8 cellular contexts compared by ENCODE assay signal in the genomic region with DNA sequence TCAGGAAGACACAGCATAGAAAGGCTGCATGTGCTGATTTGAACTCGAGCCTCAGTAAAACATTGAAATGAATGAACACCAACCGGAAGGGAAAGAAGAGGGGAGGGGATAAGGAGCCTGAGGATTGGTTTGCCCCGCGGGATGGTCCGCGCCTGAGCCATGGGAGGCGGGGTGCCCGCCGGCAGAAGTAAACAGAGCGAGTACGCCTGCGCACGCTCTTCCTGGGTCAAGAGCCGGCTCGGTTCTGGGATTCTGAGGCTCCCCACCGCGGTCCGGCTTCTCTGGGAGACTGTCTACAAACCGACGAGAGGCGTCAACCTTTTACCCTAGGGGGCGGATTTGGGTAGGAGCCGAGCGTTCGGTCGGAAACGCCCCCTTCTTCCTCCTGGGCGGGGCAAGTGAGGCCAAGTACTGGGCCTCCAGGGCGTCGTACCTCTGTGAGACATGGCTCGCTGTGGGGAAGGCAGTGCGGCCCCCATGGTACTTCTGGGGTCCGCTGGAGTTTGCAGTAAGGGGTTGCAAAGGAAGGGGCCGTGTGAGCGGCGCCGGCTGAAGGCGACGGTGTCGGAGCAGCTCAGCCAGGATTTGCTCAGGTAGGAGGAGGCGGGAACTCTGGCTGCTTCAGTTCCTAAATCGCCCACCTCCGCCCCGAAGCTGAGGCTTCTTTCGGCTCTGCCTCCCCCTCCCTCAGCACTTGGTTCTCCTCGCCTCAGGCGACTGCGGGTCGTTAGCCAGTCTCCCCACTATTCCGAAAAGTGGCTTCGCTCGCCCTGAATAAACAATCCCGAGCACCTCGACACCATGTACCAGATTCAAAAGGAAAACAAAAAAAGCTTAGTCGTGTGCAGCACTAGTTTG. TPM values are rescaled to one million over a fixed set of nuclear protein-coding genes. Genes with fewer than 3 reads are reported as not detected.
DNase-seq lines count a peak whose midpoint lies in the region; ATAC-seq and TF ChIP-seq lines count a peak whose summit lies in the region.

A gene (plus strand): TSS at position 218 of the 858 bp plus-strand sequence. CDS start 227 bp downstream, at position 445.

- H3K4me1 Mint-ChIP-seq in activated naive CD4-positive, alpha-beta T cell treated with anti-CD3 and anti-CD28 coated beads for 36 hours (ENCODE audit: low read depth), result peaks cover 9% of the 10 kb centered on the region

- H2AFZ ChIP-seq in HCT116 (ENCODE audit: low read depth, low read length, poor library complexity, severe bottlenecking) (peak within 1 kb of the TSS; percentile 98), MM.1S (ENCODE audit: low read length) (peak within 1 kb of the TSS; percentile 74)

- H3K9ac ChIP-seq in HCT116 (ENCODE audit: low read length), result peak within 1 kb of the TSS; percentile 58
- peak within 1 kb of the TSS; percentile 59 for H3K9ac ChIP-seq in MM.1S (ENCODE audit: low read length)

- intact Hi-C loops in HCT116 (cut with micrococcal nuclease), result no loop called here
- intact Hi-C loops in activated naive CD4-positive, alpha-beta T cell treated with anti-CD3 and anti-CD28 coated beads for 36 hours (cut with micrococcal nuclease), result loop anchor here (1.0 to 5.0 kb wide), 6 partner anchors 42 to 999 kb away; a partner anchor contains a TSS

- no peaks in the 10 kb centered on the region for H3K9me3 Mint-ChIP-seq in activated naive CD4-positive, alpha-beta T cell treated with anti-CD3 and anti-CD28 coated beads for 36 hours

- peak; percentile 89 for DNase-seq in G401 (ENCODE audit: low spot score)
- DNase-seq in HCT116 (ENCODE audit: low read depth, low spot score), result peak; percentile 66
- DNase-seq in MM.1S, result peak; percentile 88
- DNase-seq in SJSA1 (ENCODE audit: low read depth in 1 of 2, low spot score in 2 of 2), result peak; percentile 76 to 81
- DNase-seq in activated naive CD4-positive, alpha-beta T cell treated with anti-CD3 and anti-CD28 coated beads for 36 hours, result peak; percentile 90
- peak; percentile 78 for DNase-seq in germinal center (ENCODE audit: low spot score)
- DNase-seq in non-pigmented ciliary epithelial cell (ENCODE audit: low read depth), result peak; percentile 19

- peak within 1 kb of the TSS; percentile 63 to 67 for H3K4me3 ChIP-seq in HCT116 (replicated peaks in 1 of 2; ENCODE audit: low read depth in 1 of 2, low read length in 2 of 2)
- peak within 1 kb of the TSS; percentile 88 for H3K4me3 ChIP-seq in MM.1S (ENCODE audit: low read length)
- peak within 1 kb of the TSS; percentile 52 for H3K4me3 ChIP-seq in SJSA1

- H3K4me1 ChIP-seq in HCT116 (ENCODE audit: control insufficient read depth in 1 of 2, insufficient read depth in 2 of 2, low read length in 2 of 2) (peaks cover 5 to 9% of the 10 kb centered on the region in 2 experiments; a peak in 2 of 4 replicates), MM.1S (ENCODE audit: low read length) (peaks cover 4% of the 10 kb centered on the region; the same call in 1 of the 2 replicates), SJSA1 (replicated peaks) (no peaks in the 10 kb centered on the region)

- H4K20me1 ChIP-seq in HCT116 (ENCODE audit: insufficient read depth) (no peaks in the 10 kb centered on the region), MM.1S (ENCODE audit: insufficient read depth, low read length) (no peaks in the 10 kb centered on the region)

- in situ Hi-C loops in G401 (cut with HindIII; ENCODE audit: low sequenced_read_pairs), result no loop called here

- peak within 1 kb of the TSS; percentile 80 for H3K27ac Mint-ChIP-seq in activated naive CD4-positive, alpha-beta T cell treated with anti-CD3 and anti-CD28 coated beads for 36 hours

- CTCF ChIA-PET in HCT116 (lab: Charles Lee), result interaction anchor here (0.9 kb wide), 1 partner anchor 83 kb away, joined by 6 read pairs; no protein-coding TSS in a partner anchor
- CTCF ChIA-PET in activated naive CD4-positive, alpha-beta T cell treated with anti-CD3 and anti-CD28 coated beads for 36 hours (lab: Charles Lee), result interaction anchor here (0.6 to 1.2 kb wide), 7 partner anchors 21 to 333 kb away, joined by 3 to 4 read pairs (median 3); no protein-coding TSS in a partner anchor

- H3K27me3 ChIP-seq in HCT116 (ENCODE audit: insufficient read depth, low read length) (no peaks in the 10 kb centered on the region), MM.1S (replicated peaks; ENCODE audit: insufficient read depth, low read length) (no peaks in the 10 kb centered on the region), SJSA1 (replicated peaks) (no peaks in the 10 kb centered on the region)

- TF ChIP-seq RAD21 in HCT116 (IDR thresholded peaks at IDR 0.05; ENCODE audit: low read depth), result no peak

- peaks cover 0 to 5% of the 10 kb centered on the region in 2 experiments; a peak in 2 of 4 replicates for H3K9me3 ChIP-seq in HCT116 (ENCODE audit: control insufficient read depth in 1 of 2, insufficient read depth in 1 of 2, low read depth in 1 of 2, low read length in 2 of 2)
- H3K9me3 ChIP-seq in MM.1S (replicated peaks; ENCODE audit: insufficient read depth, low read length), result no peaks in the 10 kb centered on the region
- peaks cover 6% of the 10 kb centered on the region; the same call in 1 of the 2 replicates for H3K9me3 ChIP-seq in SJSA1 (replicated peaks)

- H3K4me3 Mint-ChIP-seq in activated naive CD4-positive, alpha-beta T cell treated with anti-CD3 and anti-CD28 coated beads for 36 hours, result peak within 1 kb of the TSS; percentile 93

- BruUV-seq in HCT116 (replicated peaks; lab: Mats Ljungman, UMichigan), result TSS peak; percentile 57

- H3K27ac ChIP-seq in HCT116 (ENCODE audit: low read depth, low read length) (peak within 1 kb of the TSS; percentile 64), MM.1S (ENCODE audit: low read length) (peak within 1 kb of the TSS; percentile 8; the same call in 1 of the 2 replicates), SJSA1 (no peak within 1 kb of the TSS)

- no peaks in the 10 kb centered on the region for H3F3A ChIP-seq in MM.1S (ENCODE audit: insufficient read depth, low read length)

- H3K9me2 ChIP-seq in HCT116 (ENCODE audit: insufficient read depth), result no peaks in the 10 kb centered on the region
- no peaks in the 10 kb centered on the region for H3K9me2 ChIP-seq in MM.1S (replicated peaks; ENCODE audit: insufficient read depth, low read length)

- peak; percentile 74 for TF ChIP-seq POLR2A in HCT116 (IDR thresholded peaks at IDR 0.05; ENCODE audit: borderline replicate concordance, extremely low read depth, insufficient read depth, insufficient read length)

- no peaks in the 10 kb centered on the region for H3K27me3 Mint-ChIP-seq in activated naive CD4-positive, alpha-beta T cell treated with anti-CD3 and anti-CD28 coated beads for 36 hours (ENCODE audit: low read depth)

- no peaks in the 10 kb centered on the region for H3K36me3 ChIP-seq in HCT116 (ENCODE audit: control insufficient read depth in 1 of 2, insufficient read depth in 2 of 2, low read length in 2 of 2)
- no peaks in the 10 kb centered on the region for H3K36me3 ChIP-seq in MM.1S (replicated peaks; ENCODE audit: insufficient read depth, low read length)
- no peaks in the 10 kb centered on the region for H3K36me3 ChIP-seq in SJSA1

- RAD21 ChIA-PET in HCT116 (lab: Charles Lee; ENCODE audit: low non-redundant PET in 1 of 2, low total read pairs in 2 of 2, uncharacterized antibody in 2 of 2, unreplicated experiment in 2 of 2), result no interaction called here

- H3K36me3 Mint-ChIP-seq in activated naive CD4-positive, alpha-beta T cell treated with anti-CD3 and anti-CD28 coated beads for 36 hours (ENCODE audit: low read depth), result peaks cover 2% of the 10 kb centered on the region

- H3K79me2 ChIP-seq in HCT116 (ENCODE audit: insufficient read depth, low read length), result no peaks in the 10 kb centered on the region
- no peaks in the 10 kb centered on the region for H3K79me2 ChIP-seq in MM.1S (ENCODE audit: low read length)

- peak; percentile 93 for ATAC-seq in HCT116

- POLR2A ChIA-PET in HCT116 (lab: Charles Lee), result no interaction called here

- H3K4me2 ChIP-seq in HCT116 (ENCODE audit: low read length) (peak within 1 kb of the TSS; percentile 95), MM.1S (ENCODE audit: low read depth, low read length) (peak within 1 kb of the TSS; percentile 46)

- TF ChIP-seq CTCF in HCT116 (IDR thresholded peaks at IDR 0.05 in 2 of 3, conservative IDR thresholded peaks at IDR 0.05 in 1 of 3; ENCODE audit: borderline replicate concordance in 1 of 3, insufficient read depth in 1 of 3, low read depth in 2 of 3, low read length in 2 of 3) (no peak), MM.1S (IDR thresholded peaks at IDR 0.05; ENCODE audit: low read length) (no peak), subcutaneous adipose tissue (IDR thresholded peaks at IDR 0.05; ENCODE audit: low read depth) (no peak)

TF ChIP-seq in HCT116, 20 proteins besides CTCF, POLR2A, EP300 and RAD21:
- TF ChIP-seq SRF (IDR thresholded peaks at IDR 0.05; ENCODE audit: low read depth), result no peak
- no peak for TF ChIP-seq EZH2 (IDR thresholded peaks at IDR 0.05)
- peak; percentile 36; the same call in 1 of the 2 replicates for TF ChIP-seq SP1 (IDR thresholded peaks at IDR 0.05; ENCODE audit: low read depth)
- TF ChIP-seq YY1 (IDR thresholded peaks at IDR 0.05; ENCODE audit: extremely low read depth, insufficient replicate concordance, low read depth, low read length), result peak; percentile 9
- peak; percentile 65 for TF ChIP-seq ZFX (IDR thresholded peaks at IDR 0.05)
- TF ChIP-seq, protein P1, sequence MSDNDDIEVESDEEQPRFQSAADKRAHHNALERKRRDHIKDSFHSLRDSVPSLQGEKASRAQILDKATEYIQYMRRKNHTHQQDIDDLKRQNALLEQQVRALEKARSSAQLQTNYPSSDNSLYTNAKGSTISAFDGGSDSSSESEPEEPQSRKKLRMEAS (IDR thresholded peaks at IDR 0.05), result peak; percentile 68
- no peak for TF ChIP-seq EZH2phosphoT487 (IDR thresholded peaks at IDR 0.05; ENCODE audit: borderline replicate concordance)
- no peak for TF ChIP-seq FOSL1 (IDR thresholded peaks at IDR 0.05; ENCODE audit: low read depth)
- TF ChIP-seq POLR2AphosphoS5 (IDR thresholded peaks at IDR 0.05; ENCODE audit: low read depth, low read length), result peak; percentile 84
- no peak for TF ChIP-seq CEBPB (IDR thresholded peaks at IDR 0.05; ENCODE audit: low read depth)

RNA-seq across cellular contexts. Expression of the gene that starts here (rescaled TPM):
- total RNA-seq in G401 (2014; rRNA removed; shearing (Covaris generic)), result 2.9 and 8.0 TPM in 2 replicates
- total RNA-seq in HCT116 (2021; ENCODE audit: unreplicated experiment), result 2.8 TPM
- 0.60 and 1.1 TPM in 2 replicates for polyA plus RNA-seq in HCT116 (2012)
- total RNA-seq in SJSA1 (2014; rRNA removed; shearing (Covaris generic)), result 1.1 and 5.1 TPM in 2 replicates
- 1 to 10 TPM; 2.0 to 2.7 TPM for total RNA-seq in activated naive CD4-positive, alpha-beta T cell treated with anti-CD3 and anti-CD28 coated beads for 36 hours
- total RNA-seq in subcutaneous adipose tissue, result 10 to 100 TPM in 3 of 4 donors, 1 to 10 TPM in 1; 6.4 to 14.1 (median 12.9) TPM

Comparison
In these comparisons a context has a peak if more than half of its experiments do, and no peak if none do; other contexts are left out.
1. DNase-seq: peak in every context shown above with its lines; median percentile 90 in activated naive CD4-positive, alpha-beta T cell treated with anti-CD3 and anti-CD28 coated beads for 36 hours; 89 in G401; 88 in MM.1S; 78 in SJSA1; 78 in germinal center; 66 in HCT116; 19 in non-pigmented ciliary epithelial cell.